In genomic region chr17:81551458-81552243, GRCh38 we compare ENCODE assay signal across 7 cellular contexts. TPM values are rescaled to one million over a fixed set of nuclear protein-coding genes. Genes with fewer than 3 reads are reported as not detected.
DNase-seq lines count a peak whose midpoint lies in the region; ATAC-seq, FAIRE-seq and TF ChIP-seq lines count a peak whose summit lies in the region.

No MANE protein-coding gene starts in this region.

- no peak for TF ChIP-seq EP300 in gastroesophageal sphincter (IDR thresholded peaks at IDR 0.05)

- H3K4me3 ChIP-seq in gastroesophageal sphincter (peak overlapping the region; percentile 86 to 96), pancreas (peak overlapping the region; percentile 89 to 99 (median 94))

- POLR2A ChIA-PET in activated B cell treated with CpG ODN at 0.5 μM for 24 hours (lab: Charles Lee) = interaction anchor here (0.8 to 8.1 kb wide), 14 partner anchors 10 to 320 kb away, joined by 3 to 188 read pairs (median 5); partner anchors contain the start of genes ACTG1, ARHGDIA, NDUFAF8 and SLC38A10

- DNase-seq in activated B cell treated with CpG ODN at 0.5 μM for 24 hours = no peak
- peak; percentile 52 to 84 (median 62) for DNase-seq in pancreas

- no peaks in the 10 kb centered on the region for H3K9me3 Mint-ChIP-seq in activated B cell treated with CpG ODN at 0.5 μM for 24 hours

- H3K27ac Mint-ChIP-seq in activated B cell treated with CpG ODN at 0.5 μM for 24 hours = peak overlapping the region; percentile 66

- H3K4me1 Mint-ChIP-seq in activated B cell treated with CpG ODN at 0.5 μM for 24 hours = peaks cover 45% of the 10 kb centered on the region

- peaks cover 0 to 39% (median 14%) of the 10 kb centered on the region in 3 donors for H3K4me1 ChIP-seq in gastroesophageal sphincter
- peaks cover 0 to 12% (median 6%) of the 10 kb centered on the region in 3 donors for H3K4me1 ChIP-seq in pancreas

- FAIRE-seq in pancreas (lab: Jason Lieb, UNC) = no peak

- H3K27me3 Mint-ChIP-seq in activated B cell treated with CpG ODN at 0.5 μM for 24 hours = no peaks in the 10 kb centered on the region

- H3K27ac ChIP-seq in gastroesophageal sphincter (peak overlapping the region; percentile 15 to 92 (median 90)), pancreas (peak overlapping the region; percentile 36 to 81 (median 72))

- ATAC-seq in GM18498 (IDR thresholded peaks at IDR 0.05; ENCODE audit: unreplicated experiment) = peak; percentile 31
- ATAC-seq in HG03103 (IDR thresholded peaks at IDR 0.05; ENCODE audit: low read depth, unreplicated experiment) = peak; percentile 17
- no peak for ATAC-seq in activated B cell treated with CpG ODN at 0.5 μM for 24 hours (ENCODE audit: low read depth)
- peak; percentile 28 for ATAC-seq in gastroesophageal sphincter
- peak; percentile 3 to 40 (median 10) for ATAC-seq in pancreas
- ATAC-seq in GM19035 (IDR thresholded peaks at IDR 0.05; ENCODE audit: unreplicated experiment) = no peak
- no peak for ATAC-seq in HG02970 (IDR thresholded peaks at IDR 0.05; ENCODE audit: low FRiP score, unreplicated experiment)

- H3K27me3 ChIP-seq in gastroesophageal sphincter (no peaks in the 10 kb centered on the region), pancreas (no peaks in the 10 kb centered on the region)

- TF ChIP-seq POLR2A in gastroesophageal sphincter (IDR thresholded peaks at IDR 0.05) = no peak

- CTCF ChIA-PET in activated B cell treated with CpG ODN at 0.5 μM for 24 hours (lab: Charles Lee) = interaction anchor here (0.9 to 2.7 kb wide), 3 partner anchors 33 to 260 kb away, joined by 4 to 7 read pairs (median 4); no protein-coding TSS in a partner anchor

- TF ChIP-seq CTCF in activated B cell treated with CpG ODN at 0.5 μM for 24 hours (IDR thresholded peaks at IDR 0.05) = no peak
- no peak for TF ChIP-seq CTCF in gastroesophageal sphincter (IDR thresholded peaks at IDR 0.05)
- no peak for TF ChIP-seq CTCF in pancreas (IDR thresholded peaks at IDR 0.05)

- no peaks in the 10 kb centered on the region for H3K9me3 ChIP-seq in gastroesophageal sphincter
- H3K9me3 ChIP-seq in pancreas = no peaks in the 10 kb centered on the region

- H3K36me3 ChIP-seq in gastroesophageal sphincter = peaks cover 0 to 46% of the 10 kb centered on the region in 2 donors
- peaks cover 0 to 8% (median under 1%) of the 10 kb centered on the region in 3 donors for H3K36me3 ChIP-seq in pancreas

- WGBS in gastroesophageal sphincter (ENCODE audit: low coverage in 1 of 2), 2 donors = no CpG with 5 or more reads among the region's 69 CpGs
- WGBS in pancreas, 2 donors = 0 to 1% methylated on average over 56 to 69 of the region's 69 CpGs

- peak overlapping the region; percentile 91 for H3K4me3 Mint-ChIP-seq in activated B cell treated with CpG ODN at 0.5 μM for 24 hours

- intact Hi-C loops in activated B cell treated with CpG ODN at 0.5 μM for 24 hours (cut with micrococcal nuclease) (loop anchor here (1.0 to 5.0 kb wide), 3 partner anchors 67 to 299 kb away; partner anchors contain the start of gene SLC38A10), pancreas (cut with DNase I) (no loop called here)

- H3K36me3 Mint-ChIP-seq in activated B cell treated with CpG ODN at 0.5 μM for 24 hours (ENCODE audit: low read depth) = peaks cover 48% of the 10 kb centered on the region

RNA-seq across cellular contexts. Expression of gene FAAP100, which starts 0.5 kb away (rescaled TPM):
- 42.6 and 48.2 TPM in 2 replicates for total RNA-seq in activated B cell treated with CpG ODN at 0.5 μM for 24 hours
- total RNA-seq in gastroesophageal sphincter = 10 to 100 TPM; 14.6 to 32.1 (median 20.7) TPM
- 10 to 100 TPM in 5 of 6 donors, 1 to 10 TPM in 1; 9.4 to 17.5 (median 12.2) TPM for total RNA-seq in pancreas
- 10 to 100 TPM; 40.0 to 66.0 TPM for polyA plus RNA-seq in pancreas

RNA-seq across cellular contexts. Expression of gene FSCN2, which starts 23.5 kb away (rescaled TPM):
- 3.2 and 5.5 TPM in 2 replicates for total RNA-seq in activated B cell treated with CpG ODN at 0.5 μM for 24 hours
- 1 to 10 TPM in 2 of 4 donors, under 1 TPM in 2; 0.49 to 2.1 (median 1.0) TPM for total RNA-seq in gastroesophageal sphincter
- 10 to 100 TPM in 4 of 6 donors, 1 to 10 TPM in 2; 7.9 to 11.9 (median 10.7) TPM for total RNA-seq in pancreas
- 10 to 100 TPM in 1 of 2 donors, 1 to 10 TPM in 1; 2.5 to 15.3 TPM for polyA plus RNA-seq in pancreas

RNA-seq across cellular contexts. Expression of gene ACTG1, which starts 39.1 kb away (rescaled TPM):
- total RNA-seq in activated B cell treated with CpG ODN at 0.5 μM for 24 hours (2,863 and 2,949 TPM in 2 replicates), gastroesophageal sphincter (1,000 to 10,000 TPM in 3 of 4 donors, 100 to 1,000 TPM in 1; 829 to 1,848 (median 1,550) TPM), pancreas (1,000 to 10,000 TPM; 1,458 to 2,872 (median 2,024) TPM)
- polyA plus RNA-seq in pancreas = 1,000 to 10,000 TPM in 1 of 2 donors, 100 to 1,000 TPM in 1; 889 to 1,003 TPM

Comparison
In these comparisons a context has a peak if more than half of its experiments do, and no peak if none do; other contexts are left out.
1. ATAC-seq: peak in GM18498 (single experiment), HG03103 (single experiment), gastroesophageal sphincter (single experiment) and pancreas (4 of 4); none in activated B cell treated with CpG ODN at 0.5 μM for 24 hours (single experiment), GM19035 (single experiment) and HG02970 (single experiment).